In the genomic region with DNA sequence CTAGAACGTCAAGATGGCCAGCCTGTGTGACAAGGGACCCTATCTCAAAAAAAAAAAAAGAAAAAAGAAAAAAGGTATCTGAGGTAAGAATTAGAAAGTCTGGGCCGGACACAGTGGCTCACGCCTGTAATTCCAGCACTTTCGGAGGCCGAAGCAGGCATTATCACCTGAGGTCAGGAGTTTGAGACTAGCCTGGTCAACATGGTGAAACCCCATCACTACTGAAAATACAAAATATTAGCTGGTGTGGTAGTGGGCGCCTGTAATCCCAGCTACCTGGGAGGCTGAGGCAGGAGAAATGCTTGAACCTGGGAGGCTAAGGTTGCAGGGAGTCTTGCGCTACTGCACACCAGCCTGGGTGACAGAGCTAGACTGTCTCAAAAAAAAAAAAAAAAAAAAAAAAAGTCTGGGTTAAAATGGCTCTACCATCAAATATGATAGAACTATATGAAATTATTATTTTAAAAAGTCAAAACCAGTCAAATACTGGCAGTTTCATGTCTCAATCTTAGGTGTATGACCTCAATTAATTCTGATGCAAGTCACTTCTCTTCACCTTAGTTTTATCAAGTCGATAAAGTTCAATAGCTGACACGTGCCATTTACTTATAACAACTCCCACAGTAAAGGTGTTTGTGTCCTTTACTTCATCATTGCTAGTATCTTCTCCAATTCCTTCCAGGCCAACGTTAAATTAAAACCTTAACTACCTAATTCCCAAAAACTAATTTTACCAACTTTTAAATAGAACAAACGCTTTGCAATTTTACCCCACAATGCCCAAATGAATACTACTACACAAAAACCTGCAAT, we compare ENCODE assay signal across 8 cellular contexts. TPM values are rescaled to one million over a fixed set of nuclear protein-coding genes. Genes with fewer than 3 reads are reported as not detected.
DNase-seq lines count a peak whose midpoint lies in the region; ATAC-seq, FAIRE-seq and TF ChIP-seq lines count a peak whose summit lies in the region.

No MANE protein-coding gene starts in this region.

- DNase-seq in activated T-cell treated with anti-CD3 and anti-CD28 coated beads, Interleukin-2, amount 50 U/mL, for 24 hours, result peak; percentile 39
- DNase-seq in activated T-cell treated with anti-CD3 and anti-CD28 coated beads, Interleukin-2, amount 50 U/mL, for 48 hours, result no peak
- no peak for DNase-seq in activated T-helper 2 cell treated with anti-CD3 and anti-CD28 coated beads, Interferon-gamma antibody, Interleukin-2, Interleukin-4, amounts not matched to agents 10 μg/mL and 5 μg/mL and 100 μg/mL, durations not matched to agents 14 hours and 24 hours and 36 hours (ENCODE audit: low spot score)
- DNase-seq in kidney (no peak), NCI-H345 (lab: John Stamatoyannopoulos, UW) (no peak), LoVo (ENCODE audit: low spot score) (no peak)

- ATAC-seq in HG03095 (IDR thresholded peaks at IDR 0.05; ENCODE audit: unreplicated experiment), result no peak

- peaks cover 2% of the 10 kb centered on the region for H3K9me3 Mint-ChIP-seq in activated T-cell treated with anti-CD3 and anti-CD28 coated beads, Interleukin-2, amount 50 U/mL, for 24 hours
- no peaks in the 10 kb centered on the region for H3K9me3 Mint-ChIP-seq in activated T-helper 2 cell treated with anti-CD3 and anti-CD28 coated beads, Interferon-gamma antibody, Interleukin-2, Interleukin-4, amounts not matched to agents 10 μg/mL and 5 μg/mL and 100 μg/mL, durations not matched to agents 14 hours and 24 hours and 36 hours

- H3K27me3 Mint-ChIP-seq in activated T-cell treated with anti-CD3 and anti-CD28 coated beads, Interleukin-2, amount 50 U/mL, for 24 hours, result no peaks in the 10 kb centered on the region
- H3K27me3 Mint-ChIP-seq in activated T-helper 2 cell treated with anti-CD3 and anti-CD28 coated beads, Interferon-gamma antibody, Interleukin-2, Interleukin-4, amounts not matched to agents 10 μg/mL and 5 μg/mL and 100 μg/mL, durations not matched to agents 14 hours and 24 hours and 36 hours (ENCODE audit: low read depth), result no peaks in the 10 kb centered on the region

- peak overlapping the region; percentile 43 to 78 for H3K9ac ChIP-seq in kidney (ENCODE audit: low read length in 2 of 2)

- intact Hi-C loops in activated T-helper 2 cell treated with anti-CD3 and anti-CD28 coated beads, Interferon-gamma antibody, Interleukin-2, Interleukin-4, amounts not matched to agents 10 μg/mL and 5 μg/mL and 100 μg/mL, durations not matched to agents 14 hours and 24 hours and 36 hours (cut with micrococcal nuclease), result loop anchor here (5.0 kb wide), 1 partner anchor 305 kb away; the partner anchor contains the start of gene ATG10
- intact Hi-C loops in kidney (cut with DNase I), result no loop called here

- H3K4me1 Mint-ChIP-seq in activated T-cell treated with anti-CD3 and anti-CD28 coated beads, Interleukin-2, amount 50 U/mL, for 24 hours (ENCODE audit: low read depth), result peaks cover 66% of the 10 kb centered on the region
- peaks cover 38% of the 10 kb centered on the region for H3K4me1 Mint-ChIP-seq in activated T-helper 2 cell treated with anti-CD3 and anti-CD28 coated beads, Interferon-gamma antibody, Interleukin-2, Interleukin-4, amounts not matched to agents 10 μg/mL and 5 μg/mL and 100 μg/mL, durations not matched to agents 14 hours and 24 hours and 36 hours (ENCODE audit: low read depth)

- WGBS in thymus, result 74% methylated on average over 11 of the region's 11 CpGs

- H3K27ac ChIP-seq in kidney (ENCODE audit: low read depth in 2 of 2, low read length in 2 of 2) (peak overlapping the region in 1 of 2 donors; percentile 5), thymus (ENCODE audit: low read depth) (no peak overlapping the region)

- TF ChIP-seq CTCF in kidney (IDR thresholded peaks at IDR 0.05; ENCODE audit: borderline replicate concordance, extremely low read depth, insufficient read depth), result no peak

- no peaks in the 10 kb centered on the region for H3K27me3 ChIP-seq in thymus (ENCODE audit: control insufficient read depth, insufficient read depth)

- H3K4me3 ChIP-seq in kidney (ENCODE audit: low read length in 2 of 2) (peak overlapping the region; percentile 83 to 99), thymus (ENCODE audit: low read length) (peak overlapping the region; percentile 74)

- H3K4me1 ChIP-seq in kidney (ENCODE audit: control insufficient read depth in 1 of 2, insufficient read depth in 1 of 2, low read depth in 1 of 2, low read length in 2 of 2), result peaks cover 0 to 2% of the 10 kb centered on the region in 2 donors
- peaks cover 8% of the 10 kb centered on the region for H3K4me1 ChIP-seq in thymus (ENCODE audit: control insufficient read depth, insufficient read depth, low read length)

- FAIRE-seq in kidney (lab: Jason Lieb, UNC), result no peak

- no peaks in the 10 kb centered on the region for H3K9me3 ChIP-seq in kidney (ENCODE audit: control insufficient read depth in 1 of 2, low read length in 2 of 2)
- no peaks in the 10 kb centered on the region for H3K9me3 ChIP-seq in thymus (ENCODE audit: control insufficient read depth)

- peak overlapping the region; percentile 99 for H3K27ac Mint-ChIP-seq in activated T-cell treated with anti-CD3 and anti-CD28 coated beads, Interleukin-2, amount 50 U/mL, for 24 hours
- H3K27ac Mint-ChIP-seq in activated T-helper 2 cell treated with anti-CD3 and anti-CD28 coated beads, Interferon-gamma antibody, Interleukin-2, Interleukin-4, amounts not matched to agents 10 μg/mL and 5 μg/mL and 100 μg/mL, durations not matched to agents 14 hours and 24 hours and 36 hours, result peak overlapping the region; percentile 97

- H3K36me3 Mint-ChIP-seq in activated T-cell treated with anti-CD3 and anti-CD28 coated beads, Interleukin-2, amount 50 U/mL, for 24 hours (ENCODE audit: low read depth), result peaks cover 67% of the 10 kb centered on the region
- peaks cover 57% of the 10 kb centered on the region for H3K36me3 Mint-ChIP-seq in activated T-helper 2 cell treated with anti-CD3 and anti-CD28 coated beads, Interferon-gamma antibody, Interleukin-2, Interleukin-4, amounts not matched to agents 10 μg/mL and 5 μg/mL and 100 μg/mL, durations not matched to agents 14 hours and 24 hours and 36 hours (ENCODE audit: low read depth)

- peaks cover 13 to 16% of the 10 kb centered on the region in 2 donors for H3K36me3 ChIP-seq in kidney (ENCODE audit: control insufficient read depth in 1 of 2, insufficient read depth in 2 of 2, low read length in 2 of 2)
- H3K36me3 ChIP-seq in thymus (ENCODE audit: control insufficient read depth, insufficient read depth), result peaks cover 19% of the 10 kb centered on the region

- peak overlapping the region; percentile 87 for H3K4me3 Mint-ChIP-seq in activated T-cell treated with anti-CD3 and anti-CD28 coated beads, Interleukin-2, amount 50 U/mL, for 24 hours
- peak overlapping the region; percentile 92 for H3K4me3 Mint-ChIP-seq in activated T-helper 2 cell treated with anti-CD3 and anti-CD28 coated beads, Interferon-gamma antibody, Interleukin-2, Interleukin-4, amounts not matched to agents 10 μg/mL and 5 μg/mL and 100 μg/mL, durations not matched to agents 14 hours and 24 hours and 36 hours (ENCODE audit: low read depth)

RNA-seq across cellular contexts. Expression of gene RPS23, which starts 1.1 kb away (rescaled TPM):
- 2,718 and 2,741 TPM in 2 replicates for total RNA-seq in activated T-helper 2 cell treated with anti-CD3 and anti-CD28 coated beads, Interferon-gamma antibody, Interleukin-2, Interleukin-4, amounts not matched to agents 10 μg/mL and 5 μg/mL and 100 μg/mL, durations not matched to agents 14 hours and 24 hours and 36 hours
- total RNA-seq in kidney, result 1,470 TPM
- 2,169 TPM for polyA plus RNA-seq in kidney (ENCODE audit: insufficient read depth, low read depth, low replicate concordance)
- 5,283 TPM for polyA plus RNA-seq in thymus
